In genomic region chr3:69353088-69353478, GRCh38 we compare ENCODE assay signal across 15 cellular contexts. TPM values are rescaled to one million over a fixed set of nuclear protein-coding genes. Genes with fewer than 3 reads are reported as not detected.
DNase-seq lines count a peak whose midpoint lies in the region; ATAC-seq, FAIRE-seq and TF ChIP-seq lines count a peak whose summit lies in the region.
"Had no signal": no experiment of that assay in that cellular context is flagged by ENCODE, and none has a peak within 500 bp of the region (broad histone marks: within the 10 kb centered on the region; RNA-seq: fewer than 3 reads in every experiment).

No MANE protein-coding gene starts in this region.

- H3K4me1 Mint-ChIP-seq in activated T-cell treated with anti-CD3 and anti-CD28 coated beads, Interleukin-2, amount 50 U/mL, for 24 hours (ENCODE audit: low read depth) = peaks cover 19% of the 10 kb centered on the region
- H3K4me1 Mint-ChIP-seq in activated CD8-positive, alpha-beta T cell treated with anti-CD3 and anti-CD28 coated beads, Interleukin-2, amount 10 ng/mL, durations not matched to agents 7 days and 5 days (ENCODE audit: low read depth) = peaks cover 16% of the 10 kb centered on the region

- POLR2A ChIA-PET in activated CD8-positive, alpha-beta T cell treated with anti-CD3 and anti-CD28 coated beads, Interleukin-2, amount 10 ng/mL, durations not matched to agents 7 days and 5 days (lab: Charles Lee) = no interaction called here

- no peak for DNase-seq in activated T-cell treated with anti-CD3 and anti-CD28 coated beads, Interleukin-2, amount 50 U/mL, for 24 hours
- no peak for DNase-seq in activated T-cell treated with anti-CD3 and anti-CD28 coated beads for 4 hours
- DNase-seq in activated CD8-positive, alpha-beta T cell treated with anti-CD3 and anti-CD28 coated beads, Interleukin-2, amount 10 ng/mL, durations not matched to agents 7 days and 5 days = no peak
- no peak for DNase-seq in left lung
- DNase-seq in foreskin fibroblast = no peak
- DNase-seq in stimulated activated CD4-positive, alpha-beta T cell treated with anti-CD3 and anti-CD28 coated beads, Interleukin-4, amount 100 ng/mL, for 24 hours = no peak
- no peak for DNase-seq in pancreas
- DNase-seq: activated CD4-positive, CD25-positive, alpha-beta regulatory T cell; DMS79 treated with DMSO at 0.1 percent for 48 hours; HFFc6; left colon; NCI-H187; posterior cingulate gyrus had no signal

- no peak for FAIRE-seq in pancreas (lab: Jason Lieb, UNC)
- FAIRE-seq: K562 had no signal

- no peaks in the 10 kb centered on the region for H3K9me3 Mint-ChIP-seq in activated T-cell treated with anti-CD3 and anti-CD28 coated beads, Interleukin-2, amount 50 U/mL, for 24 hours
- H3K9me3 Mint-ChIP-seq in activated CD8-positive, alpha-beta T cell treated with anti-CD3 and anti-CD28 coated beads, Interleukin-2, amount 10 ng/mL, durations not matched to agents 7 days and 5 days (ENCODE audit: insufficient read depth) = no peaks in the 10 kb centered on the region
- H3K9me3 Mint-ChIP-seq: HFFc6 had no signal

- H3K9me3 ChIP-seq in left lung (no peaks in the 10 kb centered on the region), subcutaneous abdominal adipose tissue (ENCODE audit: control insufficient read depth in 5 of 5, low read length in 5 of 5) (no peaks in the 10 kb centered on the region), pancreas (no peaks in the 10 kb centered on the region)

- H3K4me3 ChIP-seq in left lung = peak overlapping the region; percentile 13 to 35
- peak overlapping the region in 4 of 5 donors; percentile 37 to 59 (median 56) for H3K4me3 ChIP-seq in subcutaneous abdominal adipose tissue (ENCODE audit: low read depth in 1 of 5, low read length in 5 of 5)
- H3K4me3 ChIP-seq in foreskin fibroblast (ENCODE audit: low read depth in 1 of 2, low read length in 2 of 2) = no peak overlapping the region
- H3K4me3 ChIP-seq in pancreas = peak overlapping the region in 1 of 4 donors; percentile 23
- H3K4me3 ChIP-seq: K562 had no signal

- H3K4me3 Mint-ChIP-seq in activated T-cell treated with anti-CD3 and anti-CD28 coated beads, Interleukin-2, amount 50 U/mL, for 24 hours = peak overlapping the region; percentile 54
- peak overlapping the region; percentile 20 for H3K4me3 Mint-ChIP-seq in activated CD8-positive, alpha-beta T cell treated with anti-CD3 and anti-CD28 coated beads, Interleukin-2, amount 10 ng/mL, durations not matched to agents 7 days and 5 days
- H3K4me3 Mint-ChIP-seq: HFFc6 had no signal

- TF ChIP-seq CTCF in left lung (IDR thresholded peaks at IDR 0.05) (no peak), foreskin fibroblast (IDR thresholded peaks at IDR 0.05; ENCODE audit: low read depth, low read length) (no peak), pancreas (IDR thresholded peaks at IDR 0.05) (no peak)

- H3K4me1 ChIP-seq in left lung (peaks cover 9 to 49% of the 10 kb centered on the region in 2 donors), subcutaneous abdominal adipose tissue (ENCODE audit: control insufficient read depth in 5 of 5, insufficient read depth in 5 of 5, low read length in 5 of 5) (peaks cover 0 to 6% (median 0%) of the 10 kb centered on the region in 5 donors), pancreas (no peaks in the 10 kb centered on the region)

- H3K27ac ChIP-seq in left lung = peak overlapping the region; percentile 61 to 84
- no peak overlapping the region for H3K27ac ChIP-seq in subcutaneous abdominal adipose tissue (ENCODE audit: low read depth, low read length)
- peak overlapping the region in 1 of 4 donors; percentile 5 for H3K27ac ChIP-seq in pancreas

- CTCF ChIA-PET in activated CD8-positive, alpha-beta T cell treated with anti-CD3 and anti-CD28 coated beads, Interleukin-2, amount 10 ng/mL, durations not matched to agents 7 days and 5 days (lab: Charles Lee) = no interaction called here

- H3K36me3 Mint-ChIP-seq in activated T-cell treated with anti-CD3 and anti-CD28 coated beads, Interleukin-2, amount 50 U/mL, for 24 hours (ENCODE audit: low read depth) = no peaks in the 10 kb centered on the region
- no peaks in the 10 kb centered on the region for H3K36me3 Mint-ChIP-seq in activated CD8-positive, alpha-beta T cell treated with anti-CD3 and anti-CD28 coated beads, Interleukin-2, amount 10 ng/mL, durations not matched to agents 7 days and 5 days (ENCODE audit: low read depth)

- intact Hi-C loops in left lung (cut with DNase I) = no loop called here
- intact Hi-C loops in pancreas (cut with DNase I) = no loop called here

- H3K36me3 ChIP-seq in left lung (no peaks in the 10 kb centered on the region), subcutaneous abdominal adipose tissue (ENCODE audit: control insufficient read depth in 5 of 5, insufficient read depth in 5 of 5, low read length in 5 of 5) (no peaks in the 10 kb centered on the region), pancreas (no peaks in the 10 kb centered on the region)

- peaks cover 32% of the 10 kb centered on the region for H3K27me3 Mint-ChIP-seq in activated T-cell treated with anti-CD3 and anti-CD28 coated beads, Interleukin-2, amount 50 U/mL, for 24 hours
- H3K27me3 Mint-ChIP-seq in activated CD8-positive, alpha-beta T cell treated with anti-CD3 and anti-CD28 coated beads, Interleukin-2, amount 10 ng/mL, durations not matched to agents 7 days and 5 days (ENCODE audit: low read depth) = peaks cover 38% of the 10 kb centered on the region

- no peak overlapping the region for H3K27ac Mint-ChIP-seq in activated T-cell treated with anti-CD3 and anti-CD28 coated beads, Interleukin-2, amount 50 U/mL, for 24 hours
- H3K27ac Mint-ChIP-seq in activated CD8-positive, alpha-beta T cell treated with anti-CD3 and anti-CD28 coated beads, Interleukin-2, amount 10 ng/mL, durations not matched to agents 7 days and 5 days = no peak overlapping the region
- H3K27ac Mint-ChIP-seq: HFFc6 had no signal

- peak overlapping the region in 1 of 5 donors; percentile 25 for H3K9ac ChIP-seq in subcutaneous abdominal adipose tissue (ENCODE audit: low read length in 5 of 5)

- ATAC-seq in activated CD8-positive, alpha-beta T cell treated with anti-CD3 and anti-CD28 coated beads, Interleukin-2, amount 10 ng/mL, durations not matched to agents 7 days and 5 days = no peak
- no peak for ATAC-seq in left lung
- ATAC-seq in pancreas = no peak
- ATAC-seq: K562, left colon had no signal

- H3K27me3 ChIP-seq in left lung = no peaks in the 10 kb centered on the region
- no peaks in the 10 kb centered on the region for H3K27me3 ChIP-seq in subcutaneous abdominal adipose tissue (ENCODE audit: control insufficient read depth in 5 of 5, insufficient read depth in 4 of 5, low read length in 5 of 5)
- H3K27me3 ChIP-seq in pancreas = no peaks in the 10 kb centered on the region

- WGBS in pancreas, 2 donors = 58 to 74% methylated on average over 4 of the region's 4 CpGs

RNA-seq across cellular contexts. Expression of gene FRMD4B, which starts 32.8 kb away (rescaled TPM):
- 1 to 10 TPM; 7.7 to 8.2 TPM for total RNA-seq in activated CD8-positive, alpha-beta T cell treated with anti-CD3 and anti-CD28 coated beads, Interleukin-2, amount 10 ng/mL, durations not matched to agents 7 days and 5 days
- total RNA-seq in left lung = 10 to 100 TPM; 49.0 to 70.6 TPM
- total RNA-seq in pancreas = 10 to 100 TPM in 2 of 6 donors, 1 to 10 TPM in 4; 4.9 to 20.0 (median 9.3) TPM
- 1 to 10 TPM; 5.2 to 6.0 TPM for polyA plus RNA-seq in pancreas

Comparison
In these comparisons a context has a peak if more than half of its experiments do, and no peak if none do; other contexts are left out.
1. H3K4me3 ChIP-seq: peak in left lung (2 of 2) and subcutaneous abdominal adipose tissue (4 of 5); none in foreskin fibroblast (0 of 2).